In the genomic region with DNA sequence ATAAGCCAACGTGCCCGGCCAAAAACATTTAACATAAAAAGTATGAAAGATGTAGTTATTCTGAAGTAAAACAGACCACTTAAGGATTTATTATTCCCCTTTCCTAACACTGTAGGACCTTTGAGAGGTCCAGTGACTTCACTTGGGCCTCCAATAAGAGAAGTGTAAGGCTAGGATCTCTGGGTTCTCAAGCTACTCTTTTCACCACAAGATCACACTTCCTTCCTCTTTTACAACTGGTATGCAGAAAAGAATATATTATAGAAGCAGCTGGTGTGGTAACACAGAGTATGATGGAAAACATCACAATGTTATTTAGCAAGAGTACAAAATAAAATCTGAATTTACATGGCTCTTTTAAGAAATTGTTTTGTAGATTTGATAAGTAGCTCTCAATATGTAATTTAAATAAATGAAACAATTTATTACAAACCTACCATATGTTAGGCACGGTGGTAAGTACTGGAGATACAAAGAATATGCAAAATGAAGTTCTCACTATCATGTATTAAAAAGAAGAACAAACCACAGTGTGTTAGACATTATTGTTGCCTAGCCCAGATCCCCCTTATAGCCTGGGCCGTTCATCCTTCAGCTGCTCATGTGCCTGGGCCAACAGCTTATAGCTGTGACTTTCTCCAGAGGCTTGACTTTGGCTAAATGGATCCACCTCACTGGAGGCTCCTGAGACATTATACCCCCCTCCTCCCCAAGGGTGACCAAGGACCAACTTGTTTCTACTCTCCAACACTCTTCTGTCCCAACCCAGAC, we compare ENCODE assay signal across 8 cellular contexts. TPM values are rescaled to one million over a fixed set of nuclear protein-coding genes. Genes with fewer than 3 reads are reported as not detected.
DNase-seq lines count a peak whose midpoint lies in the region; ATAC-seq and TF ChIP-seq lines count a peak whose summit lies in the region.

No MANE protein-coding gene starts in this region.

- peak overlapping the region; percentile 19 for H3K27ac Mint-ChIP-seq in activated naive CD8-positive, alpha-beta T cell
- no peak overlapping the region for H3K27ac Mint-ChIP-seq in Calu3 (ENCODE audit: unreplicated experiment)

- TF ChIP-seq CTCF in Calu3 (IDR thresholded peaks at IDR 0.05; ENCODE audit: unreplicated experiment): no peak

- no peaks in the 10 kb centered on the region for H3K36me3 Mint-ChIP-seq in activated naive CD8-positive, alpha-beta T cell
- no peaks in the 10 kb centered on the region for H3K36me3 Mint-ChIP-seq in Calu3 (ENCODE audit: insufficient read depth, unreplicated experiment)

- DNase-seq in AML-193 (lab: John Stamatoyannopoulos, UW) (peak; percentile 91 to 97), NCI-H82 (lab: John Stamatoyannopoulos, UW) (no peak), Calu3 (no peak), GOT3 (lab: John Stamatoyannopoulos, UW) (no peak), HUDEP-2 (lab: John Stamatoyannopoulos, UW; ENCODE audit: unreplicated experiment in 76 of 76) (no peak)

- no peaks in the 10 kb centered on the region for H3K9me3 Mint-ChIP-seq in activated naive CD8-positive, alpha-beta T cell (ENCODE audit: low read depth)
- H3K9me3 Mint-ChIP-seq in Calu3 (ENCODE audit: low read depth, unreplicated experiment): no peaks in the 10 kb centered on the region

- intact Hi-C loops in Calu3 (cut with micrococcal nuclease; ENCODE audit: unreplicated experiment): no loop called here

- H3K27me3 Mint-ChIP-seq in activated naive CD8-positive, alpha-beta T cell: no peaks in the 10 kb centered on the region
- peaks cover 12% of the 10 kb centered on the region for H3K27me3 Mint-ChIP-seq in Calu3 (ENCODE audit: unreplicated experiment)

- no peak overlapping the region for H3K4me3 Mint-ChIP-seq in activated naive CD8-positive, alpha-beta T cell
- H3K4me3 Mint-ChIP-seq in Calu3 (ENCODE audit: low read depth, unreplicated experiment): no peak overlapping the region

- CTCF ChIA-PET in Calu3 (lab: Charles Lee): interaction anchor here (0.5 to 0.6 kb wide), 2 partner anchors 11 to 17 kb away, joined by 3 to 5 read pairs; no protein-coding TSS in a partner anchor

- peaks cover 20% of the 10 kb centered on the region for H3K4me1 Mint-ChIP-seq in activated naive CD8-positive, alpha-beta T cell (ENCODE audit: low read depth)
- H3K4me1 Mint-ChIP-seq in Calu3 (ENCODE audit: low read depth, unreplicated experiment): no peaks in the 10 kb centered on the region

- ATAC-seq in GM19452 (IDR thresholded peaks at IDR 0.05; ENCODE audit: unreplicated experiment) (peak; percentile 87), HG03342 (IDR thresholded peaks at IDR 0.05; ENCODE audit: unreplicated experiment) (peak; percentile 88)

- BruUV-seq in Calu3 (replicated peaks; lab: Mats Ljungman, UMichigan): no TSS peak

RNA-seq across cellular contexts. Expression of gene CCNG2, which starts 30.0 kb away (rescaled TPM):
- 25.2 and 26.1 TPM in 2 replicates for total RNA-seq in Calu3 (2022)

RNA-seq across cellular contexts. Expression of gene CCNI, which starts 51.2 kb away (rescaled TPM):
- 102 and 136 TPM in 2 replicates for total RNA-seq in Calu3 (2022)

Comparison
In these comparisons a context has a peak if more than half of its experiments do, and no peak if none do; other contexts are left out.
1. DNase-seq: peak in AML-193 (2 of 2); none in NCI-H82 (single experiment), Calu3 (single experiment), GOT3 (single experiment) and HUDEP-2 (0 of 76).